ENCODE assay signal across 8 cellular contexts in the genomic region with DNA sequence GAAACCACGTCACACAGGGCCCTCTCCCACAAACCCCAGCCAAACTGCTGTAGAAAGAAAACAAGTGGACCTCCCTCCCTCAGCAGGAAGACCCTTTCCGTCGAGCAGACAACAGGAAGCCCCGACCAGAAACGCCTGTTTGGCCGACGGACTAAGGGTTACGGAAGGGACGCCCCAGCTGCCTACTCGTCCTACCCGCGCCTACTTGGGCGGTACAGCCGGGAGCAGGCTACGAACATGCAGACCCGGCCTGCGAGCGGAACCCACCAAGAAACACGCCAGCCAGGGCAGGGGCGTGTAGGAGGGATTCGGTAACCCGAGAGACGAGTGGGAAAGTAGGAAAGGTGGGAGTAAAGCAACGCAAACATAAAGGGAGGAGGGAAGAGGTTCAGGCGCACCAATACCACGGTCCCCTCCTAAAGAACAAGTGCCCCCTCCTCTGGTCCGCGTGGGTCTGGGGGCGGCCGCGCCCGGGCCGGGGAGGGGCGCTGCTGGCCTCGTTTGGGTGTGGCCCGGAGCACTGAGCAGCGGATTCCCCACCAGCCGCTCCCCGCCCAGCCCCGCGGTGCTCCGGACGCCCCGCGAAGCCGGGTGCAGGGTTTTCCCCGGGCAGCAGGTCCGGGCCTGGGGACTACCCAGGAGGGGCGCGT. TPM values are rescaled to one million over a fixed set of nuclear protein-coding genes. Genes with fewer than 3 reads are reported as not detected.
A peak's percentile ranks its signal among the peaks of the same experiment; 100 is the strongest.
DNase-seq lines count a peak whose midpoint lies in the region; ATAC-seq and TF ChIP-seq lines count a peak whose summit lies in the region.

No MANE protein-coding gene starts in this region.

- H3K4me2 ChIP-seq in osteoblast (ENCODE audit: insufficient read depth, low read length), result peak overlapping the region; percentile 90

- no peak for TF ChIP-seq POLR2A in esophagus squamous epithelium (IDR thresholded peaks at IDR 0.05)

- peak overlapping the region; percentile 99 for H3K4me3 Mint-ChIP-seq in activated CD8-positive, alpha-beta memory T cell treated with anti-CD3 and anti-CD28 coated beads, Interleukin-2, amount 10 ng/mL, durations not matched to agents 7 days and 5 days

- H3K36me3 ChIP-seq in esophagus squamous epithelium (peaks cover 0 to 3% (median 0%) of the 10 kb centered on the region in 3 donors), osteoblast (ENCODE audit: insufficient read depth, low read length) (no peaks in the 10 kb centered on the region)

- intact Hi-C loops in esophagus squamous epithelium (cut with DNase I), result no loop called here

- DNase-seq in CD1c-positive myeloid dendritic cell (ENCODE audit: extremely low spot score) (peak; percentile 77), M059J (ENCODE audit: low read depth) (peak; percentile 63), esophagus squamous epithelium (lab: John Stamatoyannopoulos, UW) (no peak), osteoblast (ENCODE audit: insufficient read length, low spot score, missing footprints) (no peak), pons (ENCODE audit: low spot score) (no peak)
- DNase-seq in activated CD8-positive, alpha-beta memory T cell treated with anti-CD3 and anti-CD28 coated beads, Interleukin-2, amount 10 ng/mL, durations not matched to agents 7 days and 5 days, result peak; percentile 73

- peak overlapping the region; percentile 97 for H3K27ac Mint-ChIP-seq in activated CD8-positive, alpha-beta memory T cell treated with anti-CD3 and anti-CD28 coated beads, Interleukin-2, amount 10 ng/mL, durations not matched to agents 7 days and 5 days

- H3K4me3 ChIP-seq in esophagus squamous epithelium (peak overlapping the region; percentile 82 to 99 (median 90)), osteoblast (ENCODE audit: insufficient read depth, low read length) (peak overlapping the region; percentile 81)

- 0 to 1% methylated on average over 4 to 24 of the region's 50 CpGs for WGBS in esophagus squamous epithelium, 2 donors

- H3K27ac ChIP-seq in esophagus squamous epithelium (peak overlapping the region; percentile 97 to 100 (median 98)), osteoblast (ENCODE audit: low read depth, low read length) (peak overlapping the region; percentile 64)

- peaks cover 57% of the 10 kb centered on the region for H3K4me1 Mint-ChIP-seq in activated CD8-positive, alpha-beta memory T cell treated with anti-CD3 and anti-CD28 coated beads, Interleukin-2, amount 10 ng/mL, durations not matched to agents 7 days and 5 days

- CTCF ChIA-PET in activated CD8-positive, alpha-beta memory T cell treated with anti-CD3 and anti-CD28 coated beads, Interleukin-2, amount 10 ng/mL, durations not matched to agents 7 days and 5 days (lab: Charles Lee), result interaction anchor here (0.6 to 20.0 kb wide), 7 partner anchors 8 to 104 kb away, joined by 3 to 522 read pairs (median 8); no protein-coding TSS in a partner anchor

- peaks cover 10% of the 10 kb centered on the region for H4K20me1 ChIP-seq in osteoblast (ENCODE audit: insufficient read depth, low read length)

- peak; percentile 46 for ATAC-seq in activated CD8-positive, alpha-beta memory T cell treated with anti-CD3 and anti-CD28 coated beads, Interleukin-2, amount 10 ng/mL, durations not matched to agents 7 days and 5 days
- ATAC-seq in HG03442 (IDR thresholded peaks at IDR 0.05; ENCODE audit: unreplicated experiment), result no peak
- no peak for ATAC-seq in GM19023 (IDR thresholded peaks at IDR 0.05; ENCODE audit: unreplicated experiment)

- TF ChIP-seq CTCF in esophagus squamous epithelium (IDR thresholded peaks at IDR 0.05), result no peak
- TF ChIP-seq CTCF in osteoblast (IDR thresholded peaks at IDR 0.05; ENCODE audit: extremely low read depth, low read depth, low read length), result no peak

- no peaks in the 10 kb centered on the region for H3K27me3 Mint-ChIP-seq in activated CD8-positive, alpha-beta memory T cell treated with anti-CD3 and anti-CD28 coated beads, Interleukin-2, amount 10 ng/mL, durations not matched to agents 7 days and 5 days

- H3K36me3 Mint-ChIP-seq in activated CD8-positive, alpha-beta memory T cell treated with anti-CD3 and anti-CD28 coated beads, Interleukin-2, amount 10 ng/mL, durations not matched to agents 7 days and 5 days, result peaks cover 28% of the 10 kb centered on the region

- H3K4me1 ChIP-seq in esophagus squamous epithelium, result peaks cover 45 to 89% (median 50%) of the 10 kb centered on the region in 3 donors
- peaks cover 70% of the 10 kb centered on the region for H3K4me1 ChIP-seq in osteoblast (ENCODE audit: insufficient read depth, low read length)

- H3K27me3 ChIP-seq in esophagus squamous epithelium, result no peaks in the 10 kb centered on the region
- H3K27me3 ChIP-seq in osteoblast (ENCODE audit: insufficient read depth, low read length), result no peaks in the 10 kb centered on the region

- H3K79me2 ChIP-seq in osteoblast (ENCODE audit: insufficient read depth, low read length), result peaks cover 19% of the 10 kb centered on the region

- peak overlapping the region; percentile 73 for H2AFZ ChIP-seq in osteoblast (ENCODE audit: low read length)

- no peaks in the 10 kb centered on the region for H3K9me3 ChIP-seq in esophagus squamous epithelium
- H3K9me3 ChIP-seq in osteoblast (ENCODE audit: low read depth, low read length), result no peaks in the 10 kb centered on the region

- no peaks in the 10 kb centered on the region for H3K9me3 Mint-ChIP-seq in activated CD8-positive, alpha-beta memory T cell treated with anti-CD3 and anti-CD28 coated beads, Interleukin-2, amount 10 ng/mL, durations not matched to agents 7 days and 5 days (ENCODE audit: low read depth)

RNA-seq across cellular contexts. Expression of gene S100A10, which starts 0.5 kb away (rescaled TPM):
- total RNA-seq in M059J (2014; rRNA removed; shearing (Covaris generic)), result 120 and 154 TPM in 2 replicates
- total RNA-seq in activated CD8-positive, alpha-beta memory T cell treated with anti-CD3 and anti-CD28 coated beads, Interleukin-2, amount 10 ng/mL, durations not matched to agents 7 days and 5 days, result 100 to 1,000 TPM; 333 to 424 TPM
- 100 to 1,000 TPM; 301 to 611 (median 447) TPM for total RNA-seq in esophagus squamous epithelium
- total RNA-seq in osteoblast, result 103 and 116 TPM in 2 replicates

RNA-seq across cellular contexts. Expression of gene S100A11, which starts 43.6 kb away (rescaled TPM):
- total RNA-seq in M059J (2014; rRNA removed; shearing (Covaris generic)), result 784 and 824 TPM in 2 replicates
- total RNA-seq in activated CD8-positive, alpha-beta memory T cell treated with anti-CD3 and anti-CD28 coated beads, Interleukin-2, amount 10 ng/mL, durations not matched to agents 7 days and 5 days, result 100 to 1,000 TPM; 300 to 330 TPM
- total RNA-seq in esophagus squamous epithelium, result 1,000 to 10,000 TPM in 3 of 4 donors, 100 to 1,000 TPM in 1; 900 to 2,319 (median 1,590) TPM
- total RNA-seq in osteoblast, result 142 and 167 TPM in 2 replicates

Comparison
In these comparisons a context has a peak if more than half of its experiments do, and no peak if none do; other contexts are left out.
1. DNase-seq: peak in CD1c-positive myeloid dendritic cell (single experiment), M059J (single experiment) and activated CD8-positive, alpha-beta memory T cell treated with anti-CD3 and anti-CD28 coated beads, Interleukin-2, amount 10 ng/mL, durations not matched to agents 7 days and 5 days (single experiment); none in esophagus squamous epithelium (single experiment), osteoblast (single experiment) and pons (single experiment).